In the genomic region with DNA sequence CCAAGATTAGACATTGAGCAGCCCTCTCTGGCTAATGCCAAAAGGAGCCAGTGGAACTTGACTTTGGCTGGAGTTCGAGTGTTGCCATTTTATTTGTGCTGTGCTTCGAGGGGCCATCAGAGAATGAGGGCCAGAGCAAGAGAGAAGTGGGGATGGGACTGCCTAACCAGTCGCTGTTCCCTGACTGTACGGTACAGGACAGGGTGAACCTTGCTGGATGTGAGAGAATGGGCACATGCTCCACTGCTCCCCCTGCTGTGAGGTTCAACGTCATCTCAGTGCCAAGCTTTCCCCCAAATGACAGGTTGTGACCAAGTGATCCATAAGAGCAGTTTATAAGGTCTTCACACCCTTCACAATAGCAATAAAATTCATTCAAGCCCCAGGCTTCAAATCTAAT, we compare ENCODE assay signal across 13 cellular contexts. TPM values are rescaled to one million over a fixed set of nuclear protein-coding genes. Genes with fewer than 3 reads are reported as not detected.
DNase-seq lines count a peak whose midpoint lies in the region; ATAC-seq and TF ChIP-seq lines count a peak whose summit lies in the region.
"Had no signal": no experiment of that assay in that cellular context is flagged by ENCODE, and none has a peak within 500 bp of the region (broad histone marks: within the 10 kb centered on the region; RNA-seq: fewer than 3 reads in every experiment).

No MANE protein-coding gene starts in this region.

- intact Hi-C loops in posterior vena cava (cut with DNase I), result no loop called here

- peaks cover 3 to 23% of the 10 kb centered on the region in 2 donors for H3K27me3 Mint-ChIP-seq in CD8-positive, alpha-beta memory T cell

- H3K4me1 Mint-ChIP-seq in CD8-positive, alpha-beta memory T cell, result peaks cover 0 to 2% (median under 1%) of the 10 kb centered on the region in 3 donors

- H3K4me1 ChIP-seq in Loucy (ENCODE audit: insufficient read depth, low read length, poor library complexity, severe bottlenecking), result no peaks in the 10 kb centered on the region
- no peaks in the 10 kb centered on the region for H3K4me1 ChIP-seq in CD8-positive, alpha-beta memory T cell (ENCODE audit: insufficient read depth, low read length)
- H3K4me1 ChIP-seq: right lobe of liver had no signal

- H3K36me3 ChIP-seq in Loucy (ENCODE audit: insufficient read depth, low read length), result no peaks in the 10 kb centered on the region
- no peaks in the 10 kb centered on the region for H3K36me3 ChIP-seq in CD8-positive, alpha-beta memory T cell (ENCODE audit: insufficient read depth, low read length)
- H3K36me3 ChIP-seq: right lobe of liver had no signal

- peak overlapping the region in 1 of 8 donors; percentile 49 for H3K27ac Mint-ChIP-seq in CD8-positive, alpha-beta memory T cell

- ATAC-seq in GM18909 (IDR thresholded peaks at IDR 0.05; ENCODE audit: poor library complexity, unreplicated experiment) (no peak), GM21367 (IDR thresholded peaks at IDR 0.05; ENCODE audit: unreplicated experiment) (no peak)
- ATAC-seq: left colon, right lobe of liver had no signal

- no peaks in the 10 kb centered on the region for H3K79me2 ChIP-seq in Loucy (ENCODE audit: insufficient read depth, low read length)

- POLR2A ChIA-PET in CD8-positive, alpha-beta memory T cell (lab: Charles Lee), result no interaction called here

- no peak overlapping the region for H3K4me3 Mint-ChIP-seq in CD8-positive, alpha-beta memory T cell

- TF ChIP-seq CTCF in GM12874 (IDR thresholded peaks at IDR 0.05; ENCODE audit: insufficient read depth, low read depth, low read length), result 0 out of 2 replicates have a peak, but pooled peaks have one; percentile 3
- TF ChIP-seq CTCF in Loucy (conservative IDR thresholded peaks at IDR 0.05; ENCODE audit: low read length), result peak; percentile 35
- TF ChIP-seq CTCF in coronary artery (IDR thresholded peaks at IDR 0.05), result no peak

- H2AFZ ChIP-seq in Loucy (ENCODE audit: low read length), result no peak overlapping the region

- no peaks in the 10 kb centered on the region for H3K9me3 Mint-ChIP-seq in CD8-positive, alpha-beta memory T cell

- no peaks in the 10 kb centered on the region for H3F3A ChIP-seq in Loucy (ENCODE audit: low read depth)

- no peaks in the 10 kb centered on the region for H3K9me3 ChIP-seq in Loucy (ENCODE audit: insufficient read depth, low read depth, low read length)
- no peaks in the 10 kb centered on the region for H3K9me3 ChIP-seq in CD8-positive, alpha-beta memory T cell (ENCODE audit: low read length)
- H3K9me3 ChIP-seq: right lobe of liver had no signal

- DNase-seq in coronary artery (ENCODE audit: low spot score), result peak; percentile 26
- peak; percentile 16 for DNase-seq in posterior vena cava (ENCODE audit: low spot score)
- DNase-seq in CD8-positive, alpha-beta memory T cell, result no peak
- DNase-seq: activated CD4-positive, CD25-positive, alpha-beta regulatory T cell; activated gamma-delta T cell treated with Interleukin-2 at 50 U/mL for 16 hours; left colon; nucleus accumbens; SHP77 treated with DMSO at 0.1 percent for 48 hours had no signal

- H3K9ac ChIP-seq in Loucy (ENCODE audit: low read depth, low read length, poor library complexity, severe bottlenecking), result no peak overlapping the region

- H3K27me3 ChIP-seq in Loucy (ENCODE audit: insufficient read depth, low read length, poor library complexity, severe bottlenecking), result no peaks in the 10 kb centered on the region
- H3K27me3 ChIP-seq in CD8-positive, alpha-beta memory T cell (ENCODE audit: insufficient read depth, low read length, poor library complexity, severe bottlenecking), result no peaks in the 10 kb centered on the region
- H3K27me3 ChIP-seq: right lobe of liver had no signal

- no peak overlapping the region for H3K27ac ChIP-seq in coronary artery
- no peak overlapping the region for H3K27ac ChIP-seq in CD8-positive, alpha-beta memory T cell (ENCODE audit: low read depth, low read length)
- H3K27ac ChIP-seq: right lobe of liver had no signal

- no peaks in the 10 kb centered on the region for H3K9me2 ChIP-seq in Loucy (replicated peaks; ENCODE audit: low read depth, low read length)

- H3K36me3 Mint-ChIP-seq in CD8-positive, alpha-beta memory T cell, result no peaks in the 10 kb centered on the region

- CTCF ChIA-PET in CD8-positive, alpha-beta memory T cell (lab: Charles Lee), result interaction anchor here (1.2 kb wide), 1 partner anchor 23 kb away, joined by 3 read pairs; no protein-coding TSS in a partner anchor

- no peak overlapping the region for H3K4me2 ChIP-seq in Loucy (ENCODE audit: low read depth, low read length, poor library complexity, severe bottlenecking)

- H4K20me1 ChIP-seq in Loucy (ENCODE audit: insufficient read depth, low read length, poor library complexity, severe bottlenecking), result no peaks in the 10 kb centered on the region

- H3K4me3 ChIP-seq in Loucy (ENCODE audit: low read length, poor library complexity, severe bottlenecking) (no peak overlapping the region), coronary artery (no peak overlapping the region)
- no peak overlapping the region for H3K4me3 ChIP-seq in CD8-positive, alpha-beta memory T cell (ENCODE audit: low read length)
- H3K4me3 ChIP-seq: right lobe of liver had no signal

RNA-seq across cellular contexts. Expression of gene BCL11B, which starts 55.1 kb away (rescaled TPM):
- 1 to 10 TPM in 1 of 2 donors, under 1 TPM in 1; 0.43 to 1.5 TPM for total RNA-seq in posterior vena cava
- 10 to 100 TPM; 42.0 to 42.5 TPM for total RNA-seq in CD8-positive, alpha-beta memory T cell
- 9.7 TPM for polyA plus RNA-seq in CD8-positive, alpha-beta memory T cell

Comparison
In these comparisons a context has a peak if more than half of its experiments do, and no peak if none do; other contexts are left out.
1. DNase-seq: peak in coronary artery (single experiment) and posterior vena cava (single experiment); none in CD8-positive, alpha-beta memory T cell (0 of 5).
2. RNA of gene BCL11B, which starts 55.1 kb away (total RNA-seq): 42.0 to 42.5 TPM in CD8-positive, alpha-beta memory T cell; 0.43 to 1.5 TPM in posterior vena cava; every median in the first group is over 10 times any median in the second.